In genomic region chr7:85699482-85699881, GRCh38 we compare ENCODE assay signal across 20 cellular contexts.
"Had no signal": no experiment of that assay in that cellular context is flagged by ENCODE, and none has a peak within 500 bp of the region (broad histone marks: within the 10 kb centered on the region; RNA-seq: fewer than 3 reads in every experiment).

No MANE protein-coding gene starts in this region.

- H3K4me3 ChIP-seq: adrenal gland, body of pancreas, SK-N-MC had no signal

- ATAC-seq: activated CD8-positive, alpha-beta T cell treated with anti-CD3 and anti-CD28 coated beads, Interleukin-2, amount 10 ng/mL, durations not matched to agents 7 days and 5 days; body of pancreas had no signal

- H3K36me3 ChIP-seq: adrenal gland had no signal

- H3K4me1 ChIP-seq: adrenal gland, body of pancreas had no signal

- DNase-seq: activated CD4-positive, alpha-beta T cell treated with anti-CD3 and anti-CD28 coated beads for 48 hours; activated CD4-positive, alpha-beta T cell treated with anti-CD3 and anti-CD28 coated beads, Interleukin-2, amount 50 U/mL, for 4 hours; activated CD4-positive, CD25-positive, alpha-beta regulatory T cell treated with anti-CD3 and anti-CD28 coated beads, Interleukin-2, amount 50 U/mL, for 72 hours; activated CD8-positive, alpha-beta memory T cell treated with anti-CD3 and anti-CD28 coated beads, Interleukin-2, amount 50 U/mL, for 48 hours; activated CD8-positive, alpha-beta T cell treated with anti-CD3 and anti-CD28 coated beads, Interleukin-2, amount 10 ng/mL, durations not matched to agents 7 days and 5 days; activated naive CD4-positive, alpha-beta T cell treated with anti-CD3 and anti-CD28 coated beads, Interleukin-2, amount 50 U/mL, for 16 hours; activated naive CD8-positive, alpha-beta T cell treated with anti-CD3 and anti-CD28 coated beads, Interleukin-2, amount 10 ng/mL, durations not matched to agents 7 days and 5 days; activated T-cell treated with anti-CD3 and anti-CD28 coated beads, Interleukin-2, amount 50 U/mL, for 1 hour; adrenal gland; aorta; body of pancreas; MV-4-11; NCI-H1092 treated with DMSO at 0.1 percent for 48 hours; NCI-H1417 treated with DMSO at 0.1 percent for 48 hours; NCI-H1694; NCI-H2029; NCI-H510A treated with DMSO at 0.1 percent for 48 hours; SIG-M5; SW 1271 had no signal

- H3K27ac ChIP-seq: adrenal gland, body of pancreas, SK-N-MC had no signal

- H3K27me3 ChIP-seq: adrenal gland, body of pancreas had no signal

- H3K9me3 ChIP-seq: adrenal gland, body of pancreas had no signal
